1 cellular context compared by ENCODE assay signal in the genomic region with DNA sequence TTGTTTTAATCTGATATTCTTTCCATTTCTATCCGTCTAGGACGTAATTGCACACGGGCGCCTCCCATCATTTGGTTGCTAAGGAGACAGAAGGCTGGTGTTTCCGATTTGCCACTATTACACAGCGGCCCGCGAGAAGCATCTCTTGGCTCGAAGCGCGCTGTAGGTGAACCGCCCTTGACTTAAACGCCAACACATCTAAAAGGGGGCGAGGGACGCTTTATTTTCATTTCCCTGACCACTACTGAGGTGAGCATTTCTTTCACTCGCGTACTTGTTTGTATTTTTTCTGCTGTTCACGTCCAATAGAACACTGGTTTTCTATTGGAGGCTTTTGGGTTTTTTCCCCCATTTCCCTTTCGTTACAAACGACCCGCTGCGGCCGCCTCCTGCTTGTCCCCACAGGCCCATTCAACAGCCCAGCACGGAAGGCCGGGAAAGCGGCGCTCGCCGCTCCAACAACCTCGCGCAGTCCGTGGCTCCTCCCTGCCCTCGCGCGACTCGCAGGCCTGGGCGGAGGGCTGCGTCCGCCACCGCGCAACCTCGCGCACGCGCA.
TF ChIP-seq lines count a peak whose summit lies in the region.

No MANE protein-coding gene starts in this region.

TF ChIP-seq in HepG2, 621 proteins besides CTCF, POLR2A, EP300 and RAD21 (continued from another document):
- TF ChIP-seq, protein P1, sequence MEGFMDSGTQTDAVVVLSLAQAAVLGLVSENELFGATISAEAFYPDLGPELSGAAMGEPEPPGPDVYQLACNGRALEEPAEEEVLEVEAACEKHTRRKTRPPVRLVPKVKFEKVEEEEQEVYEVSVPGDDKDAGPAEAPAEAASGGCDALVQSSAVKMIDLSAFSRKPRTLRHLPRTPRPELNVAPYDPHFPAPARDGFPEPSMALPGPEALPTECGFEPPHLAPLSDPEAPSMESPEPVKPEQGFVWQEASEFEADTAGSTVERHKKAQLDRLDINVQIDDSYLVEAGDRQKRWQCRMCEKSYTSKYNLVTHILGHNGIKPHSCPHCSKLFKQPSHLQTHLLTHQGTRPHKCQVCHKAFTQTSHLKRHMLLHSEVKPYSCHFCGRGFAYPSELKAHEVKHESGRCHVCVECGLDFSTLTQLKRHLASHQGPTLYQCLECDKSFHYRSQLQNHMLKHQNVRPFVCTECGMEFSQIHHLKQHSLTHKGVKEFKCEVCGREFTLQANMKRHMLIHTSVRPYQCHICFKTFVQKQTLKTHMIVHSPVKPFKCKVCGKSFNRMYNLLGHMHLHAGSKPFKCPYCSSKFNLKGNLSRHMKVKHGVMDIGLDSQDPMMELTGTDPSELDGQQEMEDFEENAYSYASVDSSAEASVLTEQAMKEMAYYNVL (CRISPR knock-in tag; IDR thresholded peaks at IDR 0.05; ENCODE audit: borderline replicate concordance), result no peak; the same call in 1 of the 2 replicates
- TF ChIP-seq, protein P2, sequence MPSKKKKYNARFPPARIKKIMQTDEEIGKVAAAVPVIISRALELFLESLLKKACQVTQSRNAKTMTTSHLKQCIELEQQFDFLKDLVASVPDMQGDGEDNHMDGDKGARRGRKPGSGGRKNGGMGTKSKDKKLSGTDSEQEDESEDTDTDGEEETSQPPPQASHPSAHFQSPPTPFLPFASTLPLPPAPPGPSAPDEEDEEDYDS (CRISPR knock-in tag; IDR thresholded peaks at IDR 0.05), result 0 out of 2 replicates have a peak, but pooled peaks have one; percentile 8
- TF ChIP-seq ZNF816 (CRISPR knock-in tag; IDR thresholded peaks at IDR 0.05; ENCODE audit: borderline replicate concordance) (0 out of 2 replicates have a peak, but pooled peaks have one; percentile 57), MLLT10 (CRISPR knock-in tag; IDR thresholded peaks at IDR 0.05) (no peak), TBX3 (IDR thresholded peaks at IDR 0.05; ENCODE audit: borderline replicate concordance) (no peak), MATR3 (CRISPR knock-in tag; IDR thresholded peaks at IDR 0.05) (no peak), KLF16 (CRISPR knock-in tag; IDR thresholded peaks at IDR 0.05) (peak in 1 of 2 experiments; percentile 60; a peak in 2 of 4 replicates), EEA1 (CRISPR knock-in tag; IDR thresholded peaks at IDR 0.05; ENCODE audit: borderline replicate concordance) (peak; percentile 42; the same call in 1 of the 2 replicates), PHF21A (CRISPR knock-in tag; IDR thresholded peaks at IDR 0.05) (peak; percentile 42; the same call in 1 of the 2 replicates), RORA (CRISPR knock-in tag; IDR thresholded peaks at IDR 0.05) (no peak), RBM39 (IDR thresholded peaks at IDR 0.05; ENCODE audit: low read depth, low read length, poor library complexity, severe bottlenecking) (no peak)
- TF ChIP-seq, protein P3, sequence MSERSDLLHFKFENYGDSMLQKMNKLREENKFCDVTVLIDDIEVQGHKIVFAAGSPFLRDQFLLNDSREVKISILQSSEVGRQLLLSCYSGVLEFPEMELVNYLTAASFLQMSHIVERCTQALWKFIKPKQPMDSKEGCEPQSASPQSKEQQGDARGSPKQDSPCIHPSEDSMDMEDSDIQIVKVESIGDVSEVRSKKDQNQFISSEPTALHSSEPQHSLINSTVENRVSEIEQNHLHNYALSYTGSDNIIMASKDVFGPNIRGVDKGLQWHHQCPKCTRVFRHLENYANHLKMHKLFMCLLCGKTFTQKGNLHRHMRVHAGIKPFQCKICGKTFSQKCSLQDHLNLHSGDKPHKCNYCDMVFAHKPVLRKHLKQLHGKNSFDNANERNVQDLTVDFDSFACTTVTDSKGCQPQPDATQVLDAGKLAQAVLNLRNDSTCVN (CRISPR knock-in tag; IDR thresholded peaks at IDR 0.05; ENCODE audit: borderline replicate concordance), result 0 out of 2 replicates have a peak, but pooled peaks have one; percentile 66
- TF ChIP-seq, protein P4, sequence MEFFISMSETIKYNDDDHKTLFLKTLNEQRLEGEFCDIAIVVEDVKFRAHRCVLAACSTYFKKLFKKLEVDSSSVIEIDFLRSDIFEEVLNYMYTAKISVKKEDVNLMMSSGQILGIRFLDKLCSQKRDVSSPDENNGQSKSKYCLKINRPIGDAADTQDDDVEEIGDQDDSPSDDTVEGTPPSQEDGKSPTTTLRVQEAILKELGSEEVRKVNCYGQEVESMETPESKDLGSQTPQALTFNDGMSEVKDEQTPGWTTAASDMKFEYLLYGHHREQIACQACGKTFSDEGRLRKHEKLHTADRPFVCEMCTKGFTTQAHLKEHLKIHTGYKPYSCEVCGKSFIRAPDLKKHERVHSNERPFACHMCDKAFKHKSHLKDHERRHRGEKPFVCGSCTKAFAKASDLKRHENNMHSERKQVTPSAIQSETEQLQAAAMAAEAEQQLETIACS (CRISPR knock-in tag; IDR thresholded peaks at IDR 0.05), result 0 out of 2 replicates have a peak, but pooled peaks have one; percentile 10
- TF ChIP-seq, protein P5, sequence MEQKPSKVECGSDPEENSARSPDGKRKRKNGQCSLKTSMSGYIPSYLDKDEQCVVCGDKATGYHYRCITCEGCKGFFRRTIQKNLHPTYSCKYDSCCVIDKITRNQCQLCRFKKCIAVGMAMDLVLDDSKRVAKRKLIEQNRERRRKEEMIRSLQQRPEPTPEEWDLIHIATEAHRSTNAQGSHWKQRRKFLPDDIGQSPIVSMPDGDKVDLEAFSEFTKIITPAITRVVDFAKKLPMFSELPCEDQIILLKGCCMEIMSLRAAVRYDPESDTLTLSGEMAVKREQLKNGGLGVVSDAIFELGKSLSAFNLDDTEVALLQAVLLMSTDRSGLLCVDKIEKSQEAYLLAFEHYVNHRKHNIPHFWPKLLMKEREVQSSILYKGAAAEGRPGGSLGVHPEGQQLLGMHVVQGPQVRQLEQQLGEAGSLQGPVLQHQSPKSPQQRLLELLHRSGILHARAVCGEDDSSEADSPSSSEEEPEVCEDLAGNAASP (CRISPR knock-in tag; IDR thresholded peaks at IDR 0.05; ENCODE audit: borderline replicate concordance), result no peak
- TF ChIP-seq, protein P6, sequence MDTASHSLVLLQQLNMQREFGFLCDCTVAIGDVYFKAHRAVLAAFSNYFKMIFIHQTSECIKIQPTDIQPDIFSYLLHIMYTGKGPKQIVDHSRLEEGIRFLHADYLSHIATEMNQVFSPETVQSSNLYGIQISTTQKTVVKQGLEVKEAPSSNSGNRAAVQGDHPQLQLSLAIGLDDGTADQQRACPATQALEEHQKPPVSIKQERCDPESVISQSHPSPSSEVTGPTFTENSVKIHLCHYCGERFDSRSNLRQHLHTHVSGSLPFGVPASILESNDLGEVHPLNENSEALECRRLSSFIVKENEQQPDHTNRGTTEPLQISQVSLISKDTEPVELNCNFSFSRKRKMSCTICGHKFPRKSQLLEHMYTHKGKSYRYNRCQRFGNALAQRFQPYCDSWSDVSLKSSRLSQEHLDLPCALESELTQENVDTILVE (CRISPR knock-in tag; IDR thresholded peaks at IDR 0.05), result peak; percentile 17; the same call in 1 of the 2 replicates
- TF ChIP-seq, protein P7, sequence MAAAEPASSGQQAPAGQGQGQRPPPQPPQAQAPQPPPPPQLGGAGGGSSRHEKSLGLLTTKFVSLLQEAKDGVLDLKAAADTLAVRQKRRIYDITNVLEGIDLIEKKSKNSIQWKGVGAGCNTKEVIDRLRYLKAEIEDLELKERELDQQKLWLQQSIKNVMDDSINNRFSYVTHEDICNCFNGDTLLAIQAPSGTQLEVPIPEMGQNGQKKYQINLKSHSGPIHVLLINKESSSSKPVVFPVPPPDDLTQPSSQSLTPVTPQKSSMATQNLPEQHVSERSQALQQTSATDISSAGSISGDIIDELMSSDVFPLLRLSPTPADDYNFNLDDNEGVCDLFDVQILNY (CRISPR knock-in tag; conservative IDR thresholded peaks at IDR 0.05), result no peak
